In genomic region chr3:169966086-169966950, GRCh38 we compare ENCODE assay signal across 1 cellular context.
A peak's percentile ranks its signal among the peaks of the same experiment; 100 is the strongest.
TF ChIP-seq lines count a peak whose summit lies in the region.

SEC62 (plus strand) TSS chr3:169966807; CDS start chr3:169966823, 16 bp downstream.

TF ChIP-seq in HepG2, 621 proteins besides CTCF, POLR2A, EP300 and RAD21 (continued from another document and continues in another):
- no peak; the same call in 1 of the 2 replicates for TF ChIP-seq CREBL2 (CRISPR knock-in tag; IDR thresholded peaks at IDR 0.05; ENCODE audit: borderline replicate concordance)
- TF ChIP-seq HHEX (CRISPR knock-in tag; IDR thresholded peaks at IDR 0.05): no peak
- no peak for TF ChIP-seq ZNF615 (CRISPR knock-in tag; IDR thresholded peaks at IDR 0.05; ENCODE audit: borderline replicate concordance)
- no peak for TF ChIP-seq GLI4 (CRISPR knock-in tag; IDR thresholded peaks at IDR 0.05; ENCODE audit: borderline replicate concordance)
- TF ChIP-seq MEIS2 (CRISPR knock-in tag; IDR thresholded peaks at IDR 0.05): no peak
- no peak for TF ChIP-seq ZNF710 (CRISPR knock-in tag; IDR thresholded peaks at IDR 0.05; ENCODE audit: borderline replicate concordance)
- TF ChIP-seq NFATC3 (CRISPR knock-in tag; IDR thresholded peaks at IDR 0.05): no peak
- no peak for TF ChIP-seq NFIB (CRISPR knock-in tag; IDR thresholded peaks at IDR 0.05; ENCODE audit: borderline replicate concordance)
- no peak for TF ChIP-seq ZNF513 (CRISPR knock-in tag; conservative IDR thresholded peaks at IDR 0.05)
- TF ChIP-seq PHF21A (CRISPR knock-in tag; IDR thresholded peaks at IDR 0.05): 0 out of 2 replicates have a peak, but pooled peaks have one; percentile 42
- no peak for TF ChIP-seq ATM (IDR thresholded peaks at IDR 0.05; ENCODE audit: borderline replicate concordance)
- peak; percentile 47; the same call in 1 of the 2 replicates for TF ChIP-seq GMEB2 (CRISPR knock-in tag; IDR thresholded peaks at IDR 0.05; ENCODE audit: low read depth)
- TF ChIP-seq PREB (CRISPR knock-in tag; IDR thresholded peaks at IDR 0.05): no peak
- no peak; the same call in 1 of the 2 replicates for TF ChIP-seq ZNF34 (CRISPR knock-in tag; IDR thresholded peaks at IDR 0.05; ENCODE audit: borderline replicate concordance)
- no peak for TF ChIP-seq GRHL1 (CRISPR knock-in tag; conservative IDR thresholded peaks at IDR 0.05)
- peak; percentile 34; the same call in 1 of the 2 replicates for TF ChIP-seq ZNF142 (CRISPR knock-in tag; IDR thresholded peaks at IDR 0.05)
- TF ChIP-seq HCFC1 (IDR thresholded peaks at IDR 0.05; ENCODE audit: low read depth, low read length): no peak
- TF ChIP-seq CENPT (CRISPR knock-in tag; IDR thresholded peaks at IDR 0.05; ENCODE audit: low read depth): no peak
- TF ChIP-seq RXRB (CRISPR knock-in tag; IDR thresholded peaks at IDR 0.05; ENCODE audit: borderline replicate concordance): peak; percentile 83
- no peak for TF ChIP-seq ZNF30 (CRISPR knock-in tag; IDR thresholded peaks at IDR 0.05)
- peak; percentile 60; the same call in 1 of the 2 replicates for TF ChIP-seq CBFB (CRISPR knock-in tag; IDR thresholded peaks at IDR 0.05)
- TF ChIP-seq PLRG1 (conservative IDR thresholded peaks at IDR 0.05): no peak
- TF ChIP-seq KLF13 (CRISPR knock-in tag; IDR thresholded peaks at IDR 0.05): 0 out of 2 replicates have a peak, but pooled peaks have one; percentile 35
- no peak for TF ChIP-seq STAT5B (CRISPR knock-in tag; IDR thresholded peaks at IDR 0.05)
- TF ChIP-seq ZNF776 (CRISPR knock-in tag; IDR thresholded peaks at IDR 0.05): 0 out of 2 replicates have a peak, but pooled peaks have one; percentile 69
- no peak for TF ChIP-seq ZNF740 (CRISPR knock-in tag; IDR thresholded peaks at IDR 0.05)
- TF ChIP-seq ZNF546 (CRISPR knock-in tag; conservative IDR thresholded peaks at IDR 0.05): no peak; the same call in 1 of the 2 replicates
- TF ChIP-seq ZNF331 (CRISPR knock-in tag; IDR thresholded peaks at IDR 0.05): peak; percentile 76
- TF ChIP-seq ZMAT5 (CRISPR knock-in tag; IDR thresholded peaks at IDR 0.05; ENCODE audit: borderline replicate concordance, low read depth): no peak
- no peak for TF ChIP-seq ZNF101 (CRISPR knock-in tag; IDR thresholded peaks at IDR 0.05; ENCODE audit: borderline replicate concordance, low read depth)
- no peak for TF ChIP-seq ZBTB8A (CRISPR knock-in tag; IDR thresholded peaks at IDR 0.05; ENCODE audit: borderline replicate concordance, low read depth)
- TF ChIP-seq ZNF512 (CRISPR knock-in tag; IDR thresholded peaks at IDR 0.05): no peak
- TF ChIP-seq ZNF160 (CRISPR knock-in tag; IDR thresholded peaks at IDR 0.05): peak; percentile 80
- peak; percentile 81 for TF ChIP-seq MYNN (CRISPR knock-in tag; IDR thresholded peaks at IDR 0.05; ENCODE audit: low read depth)
- no peak for TF ChIP-seq ZNF251 (CRISPR knock-in tag; IDR thresholded peaks at IDR 0.05)
- TF ChIP-seq ZNF772 (CRISPR knock-in tag; IDR thresholded peaks at IDR 0.05): peak; percentile 87; the same call in 1 of the 2 replicates
- TF ChIP-seq ZNF550 (CRISPR knock-in tag; IDR thresholded peaks at IDR 0.05; ENCODE audit: borderline replicate concordance): no peak; the same call in 1 of the 2 replicates
- TF ChIP-seq ZNF264 (CRISPR knock-in tag; IDR thresholded peaks at IDR 0.05): peak; percentile 28
- TF ChIP-seq BRCA1 (CRISPR knock-in tag; IDR thresholded peaks at IDR 0.05): peak; percentile 66; the same call in 1 of the 2 replicates
